Comparison of ENCODE assay signal across 8 cellular contexts in genomic region chr7:77416621-77417371, GRCh38. TPM values are rescaled to one million over a fixed set of nuclear protein-coding genes. Genes with fewer than 3 reads are reported as not detected.
DNase-seq lines count a peak whose midpoint lies in the region; ATAC-seq and TF ChIP-seq lines count a peak whose summit lies in the region.

No MANE protein-coding gene starts in this region.

- H3K4me1 ChIP-seq in lung (ENCODE audit: control insufficient read depth in 2 of 2, insufficient read depth in 2 of 2, low read length in 2 of 2) (peaks cover 0 to 6% of the 10 kb centered on the region in 2 donors), urinary bladder (ENCODE audit: insufficient read depth) (no peaks in the 10 kb centered on the region)

- no peaks in the 10 kb centered on the region for H3K36me3 ChIP-seq in brain microvascular endothelial cell (replicated peaks)
- H3K36me3 ChIP-seq in lung (ENCODE audit: control insufficient read depth in 2 of 2, insufficient read depth in 2 of 2, low read length in 2 of 2), result no peaks in the 10 kb centered on the region
- H3K36me3 ChIP-seq in urinary bladder (ENCODE audit: insufficient read depth), result no peaks in the 10 kb centered on the region

- H3K4me1 Mint-ChIP-seq in activated CD4-positive, alpha-beta T cell treated with anti-CD3 and anti-CD28 coated beads, Interleukin-2, amount 10 ng/mL, durations not matched to agents 24 days and 14 days, result peaks cover 23% of the 10 kb centered on the region

- peaks cover 6% of the 10 kb centered on the region for H3K27me3 Mint-ChIP-seq in activated CD4-positive, alpha-beta T cell treated with anti-CD3 and anti-CD28 coated beads, Interleukin-2, amount 10 ng/mL, durations not matched to agents 24 days and 14 days

- H3K4me3 Mint-ChIP-seq in activated CD4-positive, alpha-beta T cell treated with anti-CD3 and anti-CD28 coated beads, Interleukin-2, amount 10 ng/mL, durations not matched to agents 24 days and 14 days, result peak overlapping the region; percentile 56

- no peak for DNase-seq in activated CD4-positive, alpha-beta T cell treated with anti-CD3 and anti-CD28 coated beads, Interleukin-2, amount 10 ng/mL, durations not matched to agents 24 days and 14 days
- DNase-seq in activated CD4-positive, alpha-beta T cell treated with anti-CD3 and anti-CD28 coated beads, Interleukin-2, amount 50 U/mL, for 1 hour, result no peak
- DNase-seq in HT-29 (ENCODE audit: low spot score) (peak; percentile 77), brain microvascular endothelial cell (no peak), lung (ENCODE audit: low spot score) (no peak), NK-92 (lab: John Stamatoyannopoulos, UW; ENCODE audit: unreplicated experiment) (no peak)
- DNase-seq in activated naive CD4-positive, alpha-beta T cell treated with Interleukin-2 at 50 U/mL for 16 hours, result no peak

- H3K27ac ChIP-seq in brain microvascular endothelial cell (no peak overlapping the region), lung (ENCODE audit: low read depth in 1 of 2, low read length in 1 of 2) (peak overlapping the region; percentile 76 to 97), urinary bladder (ENCODE audit: low read depth) (no peak overlapping the region)

- in situ Hi-C loops in brain microvascular endothelial cell (cut with HindIII; ENCODE audit: low pct_ligation_motif_present, low sequenced_read_pairs), result no loop called here

- TF ChIP-seq CTCF in brain microvascular endothelial cell (IDR thresholded peaks at IDR 0.05; ENCODE audit: low read depth, low read length, missing control alignments), result no peak
- TF ChIP-seq CTCF in lung (IDR thresholded peaks at IDR 0.05; ENCODE audit: control extremely low read depth, extremely low read depth), result no peak

- ATAC-seq in lung (ENCODE audit: insufficient read depth, low FRiP score), result peak; percentile 30

- 45 to 55% methylated on average over 20 of the region's 20 CpGs for WGBS in lung, 2 donors
- WGBS in urinary bladder, result 63% methylated on average over 20 of the region's 20 CpGs

- no peaks in the 10 kb centered on the region for H3K27me3 ChIP-seq in brain microvascular endothelial cell (replicated peaks)
- no peaks in the 10 kb centered on the region for H3K27me3 ChIP-seq in lung (ENCODE audit: control insufficient read depth, insufficient read depth)

- H3K36me3 Mint-ChIP-seq in activated CD4-positive, alpha-beta T cell treated with anti-CD3 and anti-CD28 coated beads, Interleukin-2, amount 10 ng/mL, durations not matched to agents 24 days and 14 days (ENCODE audit: low read depth), result no peaks in the 10 kb centered on the region

- H3K4me3 ChIP-seq in brain microvascular endothelial cell (ENCODE audit: low read depth, low read length) (peak overlapping the region; percentile 60), lung (peak overlapping the region; percentile 52), urinary bladder (ENCODE audit: low read depth, low read length) (peak overlapping the region; percentile 73)

- H3K9me3 ChIP-seq in lung (ENCODE audit: control insufficient read depth in 2 of 2, insufficient read depth in 1 of 2, low read length in 1 of 2), result no peaks in the 10 kb centered on the region

- intact Hi-C loops in activated CD4-positive, alpha-beta T cell treated with anti-CD3 and anti-CD28 coated beads, Interleukin-2, amount 10 ng/mL, durations not matched to agents 24 days and 14 days (cut with micrococcal nuclease), result loop anchor here (5.0 kb wide), 3 partner anchors 64 to 121 kb away; partner anchors contain the start of gene PTPN12

- no peaks in the 10 kb centered on the region for H3K9me3 Mint-ChIP-seq in activated CD4-positive, alpha-beta T cell treated with anti-CD3 and anti-CD28 coated beads, Interleukin-2, amount 10 ng/mL, durations not matched to agents 24 days and 14 days

- H3K27ac Mint-ChIP-seq in activated CD4-positive, alpha-beta T cell treated with anti-CD3 and anti-CD28 coated beads, Interleukin-2, amount 10 ng/mL, durations not matched to agents 24 days and 14 days, result peak overlapping the region; percentile 25

RNA-seq across cellular contexts. Expression of gene GSAP, which starts 0.6 kb away (rescaled TPM):
- 2.1 and 2.8 TPM in 2 replicates for total RNA-seq in activated CD4-positive, alpha-beta T cell treated with anti-CD3 and anti-CD28 coated beads, Interleukin-2, amount 10 ng/mL, durations not matched to agents 24 days and 14 days
- 3.7 and 6.0 TPM in 2 replicates for total RNA-seq in HT-29 (2014; rRNA removed; shearing (Covaris generic))
- total RNA-seq in lung, result 10 to 100 TPM; 52.1 to 99.3 TPM
- polyA plus RNA-seq in lung, result 10 to 100 TPM; 26.4 to 62.7 TPM
- 14.9 TPM for total RNA-seq in urinary bladder
- 4.7 TPM for polyA plus RNA-seq in urinary bladder

Comparison
In these comparisons a context has a peak if more than half of its experiments do, and no peak if none do; other contexts are left out.
1. H3K27ac ChIP-seq: peak in lung (2 of 2); none in brain microvascular endothelial cell (single experiment) and urinary bladder (single experiment).
2. Peak in every context shown above with its lines, with median percentiles within 50 percentile points of each other: H3K4me3 ChIP-seq.